Comparison of ENCODE assay signal across 22 cellular contexts in the genomic region with DNA sequence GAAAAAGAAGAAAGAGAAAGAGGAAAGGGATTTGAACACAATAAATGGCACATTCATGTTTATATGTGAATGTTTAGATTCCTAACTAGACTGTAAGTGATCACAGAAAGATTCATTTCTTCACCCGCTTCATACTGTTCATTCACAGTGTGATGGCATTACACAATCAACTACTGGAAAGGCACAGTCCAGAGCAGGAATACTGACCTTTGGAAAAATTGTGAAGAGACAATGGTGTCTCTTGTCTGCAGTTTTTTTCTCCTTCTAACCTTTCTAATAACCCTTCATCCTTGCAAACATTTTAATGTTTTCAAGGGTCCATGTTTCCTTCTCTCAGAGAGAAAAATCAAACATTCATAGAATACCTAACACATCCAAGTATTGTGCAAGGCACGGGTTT.
"Had no signal": no experiment of that assay in that cellular context is flagged by ENCODE, and none has a peak within 500 bp of the region (broad histone marks: within the 10 kb centered on the region; RNA-seq: fewer than 3 reads in every experiment).

No MANE protein-coding gene starts in this region.

- H3K79me2 ChIP-seq: parathyroid adenoma had no signal

- H3K9ac ChIP-seq: parathyroid adenoma had no signal

- H3K36me3 ChIP-seq: gastrocnemius medialis, left lung, stomach, thyroid gland, vagina had no signal

- H2AFZ ChIP-seq: parathyroid adenoma had no signal

- H3K27ac ChIP-seq: gastrocnemius medialis, left lung, parathyroid adenoma, stomach, thyroid gland, vagina had no signal

- ATAC-seq: effector memory CD8-positive, alpha-beta T cell; gastrocnemius medialis; left cardiac atrium; left lung; mucosa of descending colon; natural killer cell treated with Interleukin-12 subunit alpha and Interleukin-12 subunit beta and Interleukin-15 and Interleukin-18, amount 100 ng/mL, for 72 hours; sciatic nerve had no signal

- DNase-seq: cortex of kidney; effector memory CD8-positive, alpha-beta T cell; gastrocnemius medialis; head of caudate nucleus; left cardiac atrium; left lung; mesenchymal stem cell; mucosa of descending colon; naive B cell; stimulated activated CD4-positive, alpha-beta T cell treated with anti-CD3 and anti-CD28 coated beads, Interleukin-12 subunit alpha, Interleukin-12 subunit beta, amount 100 ng/mL, for 4 hours; stimulated activated CD4-positive, alpha-beta T cell treated with anti-CD3 and anti-CD28 coated beads, Interleukin-1b, Interleukin-23, amount 100 ng/mL, for 48 hours; stimulated activated CD4-positive, alpha-beta T cell treated with anti-CD3 and anti-CD28 coated beads, Interleukin-4, amount 100 ng/mL, for 1 hour; stimulated activated CD8-positive, alpha-beta memory T cell treated with anti-CD3 and anti-CD28 coated beads, Interleukin-4, amount 100 ng/mL, for 48 hours; stimulated activated naive CD4-positive, alpha-beta T cell; stomach; thyroid gland; trophoblast cell had no signal

- H3K9me3 ChIP-seq: gastrocnemius medialis, thyroid gland, vagina had no signal

- H3K4me2 ChIP-seq: smooth muscle cell had no signal

- H3K27me3 ChIP-seq: gastrocnemius medialis, left lung, stomach, thyroid gland, vagina had no signal

- H3K4me1 ChIP-seq: gastrocnemius medialis, left lung, parathyroid adenoma, stomach, thyroid gland, vagina had no signal

- H3K4me3 ChIP-seq: gastrocnemius medialis, left lung, mucosa of descending colon, smooth muscle cell, stomach, thyroid gland, vagina had no signal
